Comparison of ENCODE assay signal across 1 cellular context in the genomic region with DNA sequence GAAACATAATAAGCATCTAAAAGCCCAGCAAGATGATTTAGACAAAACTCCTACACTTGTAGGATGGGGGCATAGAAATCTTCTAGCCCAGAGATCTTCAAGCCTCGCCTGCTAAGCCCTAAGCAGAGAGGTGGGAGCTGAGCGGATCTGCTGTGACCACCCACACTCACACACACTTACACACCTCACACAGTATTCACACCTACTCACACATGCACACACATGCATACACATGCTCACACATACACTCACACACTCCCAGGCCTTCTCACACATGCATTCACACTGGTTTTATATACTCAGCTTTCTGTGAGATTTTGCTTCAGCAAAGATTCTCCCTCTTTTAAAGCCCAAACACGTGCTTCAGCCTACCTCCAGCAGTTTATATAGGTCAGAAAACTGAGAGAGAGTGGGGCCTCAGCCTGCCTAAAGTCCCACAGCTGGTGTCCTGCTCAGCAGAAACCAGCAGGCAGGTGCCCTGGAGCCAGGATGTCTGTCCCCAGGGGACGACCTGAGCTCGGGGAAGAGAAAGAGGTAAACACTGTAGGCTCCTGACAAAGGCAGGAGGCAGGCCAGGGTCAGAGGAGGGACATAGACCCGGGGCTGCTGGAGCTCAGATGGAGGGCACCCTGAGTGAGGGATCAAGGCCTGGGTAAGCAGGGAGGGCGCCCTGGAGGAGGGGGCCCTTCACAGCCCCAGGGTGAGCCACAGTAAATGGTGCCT.
TF ChIP-seq lines count a peak whose summit lies in the region.

No MANE protein-coding gene starts in this region.

TF ChIP-seq in HepG2, 621 proteins besides CTCF, POLR2A, EP300 and RAD21 (continued from another document):
- TF ChIP-seq, protein P1, sequence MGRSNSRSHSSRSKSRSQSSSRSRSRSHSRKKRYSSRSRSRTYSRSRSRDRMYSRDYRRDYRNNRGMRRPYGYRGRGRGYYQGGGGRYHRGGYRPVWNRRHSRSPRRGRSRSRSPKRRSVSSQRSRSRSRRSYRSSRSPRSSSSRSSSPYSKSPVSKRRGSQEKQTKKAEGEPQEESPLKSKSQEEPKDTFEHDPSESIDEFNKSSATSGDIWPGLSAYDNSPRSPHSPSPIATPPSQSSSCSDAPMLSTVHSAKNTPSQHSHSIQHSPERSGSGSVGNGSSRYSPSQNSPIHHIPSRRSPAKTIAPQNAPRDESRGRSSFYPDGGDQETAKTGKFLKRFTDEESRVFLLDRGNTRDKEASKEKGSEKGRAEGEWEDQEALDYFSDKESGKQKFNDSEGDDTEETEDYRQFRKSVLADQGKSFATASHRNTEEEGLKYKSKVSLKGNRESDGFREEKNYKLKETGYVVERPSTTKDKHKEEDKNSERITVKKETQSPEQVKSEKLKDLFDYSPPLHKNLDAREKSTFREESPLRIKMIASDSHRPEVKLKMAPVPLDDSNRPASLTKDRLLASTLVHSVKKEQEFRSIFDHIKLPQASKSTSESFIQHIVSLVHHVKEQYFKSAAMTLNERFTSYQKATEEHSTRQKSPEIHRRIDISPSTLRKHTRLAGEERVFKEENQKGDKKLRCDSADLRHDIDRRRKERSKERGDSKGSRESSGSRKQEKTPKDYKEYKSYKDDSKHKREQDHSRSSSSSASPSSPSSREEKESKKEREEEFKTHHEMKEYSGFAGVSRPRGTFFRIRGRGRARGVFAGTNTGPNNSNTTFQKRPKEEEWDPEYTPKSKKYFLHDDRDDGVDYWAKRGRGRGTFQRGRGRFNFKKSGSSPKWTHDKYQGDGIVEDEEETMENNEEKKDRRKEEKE (IDR thresholded peaks at IDR 0.05) = no peak
- TF ChIP-seq ZBTB8A (CRISPR knock-in tag; IDR thresholded peaks at IDR 0.05; ENCODE audit: borderline replicate concordance, low read depth) = no peak
TF ChIP-seq in HepG2: peak in this region for 6.
